ENCODE assay signal across 9 cellular contexts in the genomic region with DNA sequence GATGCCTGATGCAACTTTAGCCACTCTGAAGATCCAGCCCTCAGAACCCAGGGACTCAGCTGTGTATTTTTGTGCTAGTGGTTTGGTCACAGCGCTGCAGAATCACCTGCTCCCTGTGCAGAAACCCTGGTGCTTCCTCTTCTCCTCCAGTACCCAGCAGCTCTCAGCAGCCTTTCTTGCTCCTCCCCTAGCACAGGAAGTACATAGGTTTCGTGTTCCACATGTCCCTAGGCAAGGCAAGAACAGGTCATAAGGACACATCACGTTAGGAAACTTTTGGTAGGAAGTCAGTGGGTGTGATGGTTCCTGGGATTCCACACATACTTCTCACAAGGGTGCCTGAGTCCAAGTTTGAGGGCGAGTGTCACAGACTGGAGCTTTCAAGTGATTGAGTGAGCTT.
DNase-seq lines count a peak whose midpoint lies in the region; ATAC-seq and TF ChIP-seq lines count a peak whose summit lies in the region.
"Had no signal": no experiment of that assay in that cellular context is flagged by ENCODE, and none has a peak within 500 bp of the region (broad histone marks: within the 10 kb centered on the region; RNA-seq: fewer than 3 reads in every experiment).

No MANE protein-coding gene starts in this region.

- peak overlapping the region; percentile 10 for H3K27ac Mint-ChIP-seq in activated B cell treated with CpG ODN at 0.5 μM for 24 hours
- no peak overlapping the region for H3K27ac Mint-ChIP-seq in natural killer cell treated with Interleukin-12 subunit alpha and Interleukin-12 subunit beta and Interleukin-15 and Interleukin-18, amount 100 ng/mL, for 72 hours

- H3K36me3 Mint-ChIP-seq in activated B cell treated with CpG ODN at 0.5 μM for 24 hours (ENCODE audit: low read depth): no peaks in the 10 kb centered on the region
- no peaks in the 10 kb centered on the region for H3K36me3 Mint-ChIP-seq in natural killer cell treated with Interleukin-12 subunit alpha and Interleukin-12 subunit beta and Interleukin-15 and Interleukin-18, amount 100 ng/mL, for 72 hours

- H3K27me3 Mint-ChIP-seq in activated B cell treated with CpG ODN at 0.5 μM for 24 hours: no peaks in the 10 kb centered on the region
- no peaks in the 10 kb centered on the region for H3K27me3 Mint-ChIP-seq in natural killer cell treated with Interleukin-12 subunit alpha and Interleukin-12 subunit beta and Interleukin-15 and Interleukin-18, amount 100 ng/mL, for 72 hours

- H3K9me3 Mint-ChIP-seq in activated B cell treated with CpG ODN at 0.5 μM for 24 hours: no peaks in the 10 kb centered on the region
- no peaks in the 10 kb centered on the region for H3K9me3 Mint-ChIP-seq in natural killer cell treated with Interleukin-12 subunit alpha and Interleukin-12 subunit beta and Interleukin-15 and Interleukin-18, amount 100 ng/mL, for 72 hours

- TF ChIP-seq CTCF in activated B cell treated with CpG ODN at 0.5 μM for 24 hours (IDR thresholded peaks at IDR 0.05): no peak

- DNase-seq in AG20443 (ENCODE audit: low spot score): peak; percentile 32
- DNase-seq in GM19238 (ENCODE audit: insufficient read length, low spot score): peak; percentile 45
- DNase-seq in activated B cell treated with CpG ODN at 0.5 μM for 24 hours: no peak
- no peak for DNase-seq in natural killer cell treated with Interleukin-12 subunit alpha and Interleukin-12 subunit beta and Interleukin-15 and Interleukin-18, amount 100 ng/mL, for 72 hours (ENCODE audit: low spot score)
- no peak for DNase-seq in NCI-H82 (lab: John Stamatoyannopoulos, UW)
- DNase-seq in effector CD8-positive, alpha-beta T cell (lab: John Stamatoyannopoulos, UW): no peak
- DNase-seq: right lobe of liver had no signal

- CTCF ChIA-PET in activated B cell treated with CpG ODN at 0.5 μM for 24 hours (lab: Charles Lee): no interaction called here

- peak; percentile 64 for ATAC-seq in HG03108 (IDR thresholded peaks at IDR 0.05; ENCODE audit: unreplicated experiment)
- peak; percentile 75 for ATAC-seq in activated B cell treated with CpG ODN at 0.5 μM for 24 hours (ENCODE audit: low read depth)
- peak; percentile 69 to 71 for ATAC-seq in natural killer cell treated with Interleukin-12 subunit alpha and Interleukin-12 subunit beta and Interleukin-15 and Interleukin-18, amount 100 ng/mL, for 72 hours
- no peak for ATAC-seq in esophagus mucosa

- intact Hi-C loops in activated B cell treated with CpG ODN at 0.5 μM for 24 hours (cut with micrococcal nuclease): no loop called here

- H3K4me1 Mint-ChIP-seq in activated B cell treated with CpG ODN at 0.5 μM for 24 hours: peaks cover 11% of the 10 kb centered on the region
- H3K4me1 Mint-ChIP-seq in natural killer cell treated with Interleukin-12 subunit alpha and Interleukin-12 subunit beta and Interleukin-15 and Interleukin-18, amount 100 ng/mL, for 72 hours (ENCODE audit: low read depth in 2 of 2): peaks cover 13 to 15% of the 10 kb centered on the region in 2 donors

- no peak overlapping the region for H3K4me3 Mint-ChIP-seq in activated B cell treated with CpG ODN at 0.5 μM for 24 hours
- H3K4me3 Mint-ChIP-seq in natural killer cell treated with Interleukin-12 subunit alpha and Interleukin-12 subunit beta and Interleukin-15 and Interleukin-18, amount 100 ng/mL, for 72 hours: no peak overlapping the region

- POLR2A ChIA-PET in activated B cell treated with CpG ODN at 0.5 μM for 24 hours (lab: Charles Lee): interaction anchor here (0.6 kb wide), 1 partner anchor 504 kb away, joined by 4 read pairs; no protein-coding TSS in a partner anchor

Comparison
In these comparisons a context has a peak if more than half of its experiments do, and no peak if none do; other contexts are left out.
1. DNase-seq: peak in AG20443 (single experiment) and GM19238 (single experiment); none in activated B cell treated with CpG ODN at 0.5 μM for 24 hours (single experiment), natural killer cell treated with Interleukin-12 subunit alpha and Interleukin-12 subunit beta and Interleukin-15 and Interleukin-18, amount 100 ng/mL, for 72 hours (single experiment), NCI-H82 (single experiment) and effector CD8-positive, alpha-beta T cell (single experiment).